8 cellular contexts compared by ENCODE assay signal in the genomic region with DNA sequence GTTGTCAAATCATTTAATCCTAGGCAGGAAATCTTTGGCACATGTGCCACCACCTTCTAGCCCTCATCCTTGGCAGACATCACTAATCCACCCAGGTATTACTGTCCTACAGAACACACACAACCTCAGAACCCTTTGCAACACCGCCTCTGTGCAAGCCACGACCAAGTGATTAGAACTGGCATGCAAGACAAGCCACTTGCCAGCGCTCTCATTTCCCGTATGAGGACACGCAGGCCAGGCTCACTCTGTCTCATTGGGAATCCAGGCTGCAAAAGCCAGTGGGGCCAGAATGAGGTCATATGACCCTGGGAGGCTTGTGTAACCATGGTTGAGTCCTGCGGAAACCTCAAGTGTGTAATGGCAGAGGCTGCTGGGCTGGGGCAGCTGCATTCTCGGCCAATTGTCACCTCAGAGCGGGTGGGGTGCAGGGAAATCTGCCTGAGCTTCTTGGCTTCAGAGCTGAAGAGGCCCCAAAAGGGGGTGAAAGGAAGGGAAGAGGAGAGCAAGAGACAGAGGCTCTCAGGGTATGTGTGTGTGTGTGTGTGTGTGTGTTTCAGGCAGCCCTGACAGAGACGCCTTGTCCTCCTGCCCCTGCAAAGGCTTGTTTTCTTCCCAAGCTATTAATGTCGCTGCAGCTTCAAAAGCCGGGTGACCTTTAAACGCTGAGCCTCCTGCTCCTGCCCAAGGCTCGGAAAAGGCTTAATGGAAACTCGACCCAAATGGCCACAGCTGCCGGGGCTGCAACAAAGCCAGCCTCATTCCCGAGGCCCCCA. TPM values are rescaled to one million over a fixed set of nuclear protein-coding genes. Genes with fewer than 3 reads are reported as not detected.
A peak's percentile ranks its signal among the peaks of the same experiment; 100 is the strongest.
DNase-seq lines count a peak whose midpoint lies in the region; ATAC-seq and TF ChIP-seq lines count a peak whose summit lies in the region.

No MANE protein-coding gene starts in this region.

- peak; percentile 31 to 58 for DNase-seq in NCI-H2081 (lab: John Stamatoyannopoulos, UW)
- no peak for DNase-seq in NCI-H2081 treated with DMSO at 0.1 percent for 48 hours (lab: John Stamatoyannopoulos, UW)
- peak; percentile 99 for DNase-seq in NOMO-1 treated with dmso at 0.1 percent for 144 hours (lab: John Stamatoyannopoulos, UW; ENCODE audit: unreplicated experiment)
- DNase-seq in chondrocyte (ENCODE audit: low spot score), result no peak
- peak; percentile 92 for DNase-seq in kidney epithelial cell (ENCODE audit: low read depth)
- DNase-seq in activated naive CD8-positive, alpha-beta T cell treated with anti-CD3 and anti-CD28 coated beads, Interleukin-2, amount 50 U/mL, for 24 hours, result no peak

- H3K36me3 Mint-ChIP-seq in chondrocyte (ENCODE audit: low read depth), result no peaks in the 10 kb centered on the region
- H3K36me3 Mint-ChIP-seq in activated naive CD8-positive, alpha-beta T cell treated with anti-CD3 and anti-CD28 coated beads, Interleukin-2, amount 50 U/mL, for 24 hours (ENCODE audit: low read depth), result no peaks in the 10 kb centered on the region

- peak overlapping the region; percentile 42 for H3K4me3 Mint-ChIP-seq in chondrocyte (ENCODE audit: unreplicated experiment)
- H3K4me3 Mint-ChIP-seq in activated naive CD8-positive, alpha-beta T cell treated with anti-CD3 and anti-CD28 coated beads, Interleukin-2, amount 50 U/mL, for 24 hours, result no peak overlapping the region

- no peaks in the 10 kb centered on the region for H3K9me3 Mint-ChIP-seq in chondrocyte (ENCODE audit: low read depth)
- no peaks in the 10 kb centered on the region for H3K9me3 Mint-ChIP-seq in activated naive CD8-positive, alpha-beta T cell treated with anti-CD3 and anti-CD28 coated beads, Interleukin-2, amount 50 U/mL, for 24 hours

- no peaks in the 10 kb centered on the region for H3K36me3 ChIP-seq in kidney epithelial cell (ENCODE audit: control insufficient read depth, insufficient read depth, low read length)

- H3K27ac Mint-ChIP-seq in chondrocyte (ENCODE audit: unreplicated experiment), result peak overlapping the region; percentile 98
- H3K27ac Mint-ChIP-seq in activated naive CD8-positive, alpha-beta T cell treated with anti-CD3 and anti-CD28 coated beads, Interleukin-2, amount 50 U/mL, for 24 hours, result no peak overlapping the region

- peaks cover 59% of the 10 kb centered on the region for H3K4me1 Mint-ChIP-seq in chondrocyte (ENCODE audit: low read depth)
- H3K4me1 Mint-ChIP-seq in activated naive CD8-positive, alpha-beta T cell treated with anti-CD3 and anti-CD28 coated beads, Interleukin-2, amount 50 U/mL, for 24 hours, result peaks cover 2% of the 10 kb centered on the region

- peak; percentile 64 for TF ChIP-seq CTCF in chondrocyte (IDR thresholded peaks at IDR 0.05)
- no peak for TF ChIP-seq CTCF in kidney epithelial cell (IDR thresholded peaks at IDR 0.05; ENCODE audit: insufficient read depth, low read length, poor library complexity, severe bottlenecking)

- no peaks in the 10 kb centered on the region for H3K27me3 Mint-ChIP-seq in chondrocyte (ENCODE audit: low read depth)
- peaks cover 9% of the 10 kb centered on the region for H3K27me3 Mint-ChIP-seq in activated naive CD8-positive, alpha-beta T cell treated with anti-CD3 and anti-CD28 coated beads, Interleukin-2, amount 50 U/mL, for 24 hours

- H3K27me3 ChIP-seq in kidney epithelial cell (ENCODE audit: control insufficient read depth, insufficient read depth, low read length), result no peaks in the 10 kb centered on the region

- H3K27ac ChIP-seq in skin epidermis, result peak overlapping the region in 20 of 21 experiments; percentile 41 to 87 (median 83)

- ATAC-seq in HG02759 (IDR thresholded peaks at IDR 0.05; ENCODE audit: unreplicated experiment), result no peak
- no peak for ATAC-seq in activated naive CD8-positive, alpha-beta T cell treated with anti-CD3 and anti-CD28 coated beads, Interleukin-2, amount 50 U/mL, for 24 hours

- H3K4me3 ChIP-seq in kidney epithelial cell (ENCODE audit: low read depth, low read length), result no peak overlapping the region
- H3K4me3 ChIP-seq in skin epidermis, result peak overlapping the region in 1 of 7 experiments; percentile 8

RNA-seq across cellular contexts. Expression of a gene that starts 43.2 kb away (rescaled TPM):
- 30.3 to 33.3 TPM (median 33.1 TPM) in 3 replicates for total RNA-seq in chondrocyte
- 26.1 and 43.2 TPM in 2 replicates for total RNA-seq in kidney epithelial cell

Comparison
In these comparisons a context has a peak if more than half of its experiments do, and no peak if none do; other contexts are left out.
1. DNase-seq: peak in NCI-H2081 (2 of 2), NOMO-1 treated with dmso at 0.1 percent for 144 hours (single experiment) and kidney epithelial cell (single experiment); none in NCI-H2081 treated with DMSO at 0.1 percent for 48 hours (single experiment), chondrocyte (single experiment) and activated naive CD8-positive, alpha-beta T cell treated with anti-CD3 and anti-CD28 coated beads, Interleukin-2, amount 50 U/mL, for 24 hours (single experiment).